ENCODE assay signal across 19 cellular contexts in genomic region chr20:62044671-62045070, GRCh38. TPM values are rescaled to one million over a fixed set of nuclear protein-coding genes. Genes with fewer than 3 reads are reported as not detected.
DNase-seq lines count a peak whose midpoint lies in the region; ATAC-seq and TF ChIP-seq lines count a peak whose summit lies in the region.
"Had no signal": no experiment of that assay in that cellular context is flagged by ENCODE, and none has a peak within 500 bp of the region (broad histone marks: within the 10 kb centered on the region; RNA-seq: fewer than 3 reads in every experiment).

No MANE protein-coding gene starts in this region.

- no peak for TF ChIP-seq CTCF in left ventricle myocardium inferior (IDR thresholded peaks at IDR 0.05; ENCODE audit: borderline replicate concordance)
- no peak for TF ChIP-seq CTCF in adrenal gland (IDR thresholded peaks at IDR 0.05)

- H3K9me3 Mint-ChIP-seq in stimulated activated effector memory CD8-positive, alpha-beta T cell treated with anti-CD3 and anti-CD28 coated beads, Interleukin-12 subunit alpha, Interleukin-12 subunit beta, amount 100 ng/mL, for 72 hours, result no peaks in the 10 kb centered on the region
- no peaks in the 10 kb centered on the region for H3K9me3 Mint-ChIP-seq in activated T-cell treated with anti-CD3 and anti-CD28 coated beads, Interleukin-2, amount 50 U/mL, for 72 hours
- H3K9me3 Mint-ChIP-seq: HFFc6 had no signal

- H2BK120ac ChIP-seq in mesenchymal stem cell (ENCODE audit: low read depth, low read length), result no peak overlapping the region

- intact Hi-C loops in left ventricle myocardium inferior (cut with micrococcal nuclease), result no loop called here
- intact Hi-C loops in right cardiac atrium (cut with DNase I), result no loop called here
- intact Hi-C loops in adrenal gland (cut with DNase I), result no loop called here

- H3K4me2 ChIP-seq in mesenchymal stem cell (ENCODE audit: low read length, poor library complexity, severe bottlenecking), result no peak overlapping the region

- no peak overlapping the region for H2AK5ac ChIP-seq in mesenchymal stem cell (ENCODE audit: low read length, severe bottlenecking)

- no peak overlapping the region for H3K4me3 ChIP-seq in left ventricle myocardium inferior
- no peak overlapping the region for H3K4me3 ChIP-seq in right cardiac atrium (ENCODE audit: low read length)
- no peak overlapping the region for H3K4me3 ChIP-seq in adrenal gland
- no peak overlapping the region for H3K4me3 ChIP-seq in mesenchymal stem cell (ENCODE audit: insufficient read depth in 1 of 2, low read depth in 1 of 2, low read length in 2 of 2)
- H3K4me3 ChIP-seq: SJCRH30 had no signal

- no peak for TF ChIP-seq POLR2A in adrenal gland (IDR thresholded peaks at IDR 0.05)

- no peak overlapping the region for H2BK5ac ChIP-seq in mesenchymal stem cell (ENCODE audit: low read depth, low read length, poor library complexity, severe bottlenecking)

- WGBS in right cardiac atrium, result 46% methylated on average over 6 of the region's 6 CpGs
- 40 to 58% (median 46%) methylated on average over 5 to 6 of the region's 6 CpGs for WGBS in adrenal gland, 4 donors
- 59% methylated on average over 6 of the region's 6 CpGs for WGBS in mesenchymal stem cell

- H3K9me3 ChIP-seq in left ventricle myocardium inferior (replicated peaks) (no peaks in the 10 kb centered on the region), right cardiac atrium (ENCODE audit: control insufficient read depth, low read length) (no peaks in the 10 kb centered on the region), adrenal gland (replicated peaks in 1 of 3) (no peaks in the 10 kb centered on the region), mesenchymal stem cell (ENCODE audit: control insufficient read depth, low read length) (no peaks in the 10 kb centered on the region)
- H3K9me3 ChIP-seq: SJCRH30 had no signal

- H4K8ac ChIP-seq in mesenchymal stem cell (ENCODE audit: low read length), result peak overlapping the region; percentile 47

- no peak overlapping the region for H3K14ac ChIP-seq in mesenchymal stem cell (ENCODE audit: low read length in 2 of 2)

- H2BK15ac ChIP-seq in mesenchymal stem cell (ENCODE audit: low read depth, poor library complexity, severe bottlenecking), result no peak overlapping the region

- no peaks in the 10 kb centered on the region for H3K36me3 Mint-ChIP-seq in stimulated activated effector memory CD8-positive, alpha-beta T cell treated with anti-CD3 and anti-CD28 coated beads, Interleukin-12 subunit alpha, Interleukin-12 subunit beta, amount 100 ng/mL, for 72 hours
- peaks cover 0 to 1% of the 10 kb centered on the region in 2 donors for H3K36me3 Mint-ChIP-seq in activated T-cell treated with anti-CD3 and anti-CD28 coated beads, Interleukin-2, amount 50 U/mL, for 72 hours (ENCODE audit: insufficient read depth in 2 of 2)

- H3K4me3 Mint-ChIP-seq in stimulated activated effector memory CD8-positive, alpha-beta T cell treated with anti-CD3 and anti-CD28 coated beads, Interleukin-12 subunit alpha, Interleukin-12 subunit beta, amount 100 ng/mL, for 72 hours, result no peak overlapping the region
- H3K4me3 Mint-ChIP-seq in activated T-cell treated with anti-CD3 and anti-CD28 coated beads, Interleukin-2, amount 50 U/mL, for 72 hours, result no peak overlapping the region
- H3K4me3 Mint-ChIP-seq: HFFc6 had no signal

- H3K27ac Mint-ChIP-seq in stimulated activated effector memory CD8-positive, alpha-beta T cell treated with anti-CD3 and anti-CD28 coated beads, Interleukin-12 subunit alpha, Interleukin-12 subunit beta, amount 100 ng/mL, for 72 hours, result peak overlapping the region; percentile 68
- H3K27ac Mint-ChIP-seq in activated T-cell treated with anti-CD3 and anti-CD28 coated beads, Interleukin-2, amount 50 U/mL, for 72 hours, result no peak overlapping the region
- H3K27ac Mint-ChIP-seq: HFFc6 had no signal

- no peak overlapping the region for H3K4ac ChIP-seq in mesenchymal stem cell (ENCODE audit: low read depth in 1 of 2, low read length in 2 of 2)

- peak; percentile 5 for DNase-seq in left ventricle myocardium inferior
- no peak for DNase-seq in right cardiac atrium
- no peak for DNase-seq in adrenal gland
- DNase-seq in mesenchymal stem cell, result peak; percentile 6
- DNase-seq in stimulated activated effector memory CD8-positive, alpha-beta T cell treated with anti-CD3 and anti-CD28 coated beads, Interleukin-12 subunit alpha, Interleukin-12 subunit beta, amount 100 ng/mL, for 72 hours (ENCODE audit: low spot score in 2 of 2), result no peak
- no peak for DNase-seq in activated T-cell treated with anti-CD3 and anti-CD28 coated beads, Interleukin-2, amount 50 U/mL, for 72 hours
- DNase-seq: DND-41, GDM1, HFFc6, NCI-H1436, NCI-H2029, NCI-H2171, NCI-H446 treated with DMSO at 0.1 percent for 48 hours, OCI-M1, RPMI8226, SJCRH30 had no signal

- H3K4me1 ChIP-seq in left ventricle myocardium inferior, result peaks cover 23% of the 10 kb centered on the region
- H3K4me1 ChIP-seq in right cardiac atrium (ENCODE audit: control insufficient read depth, insufficient read depth, low read length), result no peaks in the 10 kb centered on the region
- H3K4me1 ChIP-seq in adrenal gland (replicated peaks in 1 of 2), result peaks cover 19 to 31% of the 10 kb centered on the region in 2 donors
- H3K4me1 ChIP-seq in mesenchymal stem cell (ENCODE audit: control insufficient read depth, insufficient read depth, low read depth, low read length), result peaks cover 8% of the 10 kb centered on the region
- H3K4me1 ChIP-seq: SJCRH30 had no signal

- H3K27me3 ChIP-seq in left ventricle myocardium inferior (ENCODE audit: low read depth) (no peaks in the 10 kb centered on the region), right cardiac atrium (ENCODE audit: control insufficient read depth, insufficient read depth) (no peaks in the 10 kb centered on the region), adrenal gland (no peaks in the 10 kb centered on the region), mesenchymal stem cell (ENCODE audit: control insufficient read depth in 1 of 2, insufficient read depth in 1 of 2, low read length in 2 of 2) (no peaks in the 10 kb centered on the region)
- H3K27me3 ChIP-seq: SJCRH30 had no signal

- ATAC-seq in right cardiac atrium (no peak), HG03280 (IDR thresholded peaks at IDR 0.05; ENCODE audit: unreplicated experiment) (no peak), GM21786 (IDR thresholded peaks at IDR 0.05; ENCODE audit: unreplicated experiment) (no peak)
- no peak for ATAC-seq in stimulated activated effector memory CD8-positive, alpha-beta T cell treated with anti-CD3 and anti-CD28 coated beads, Interleukin-12 subunit alpha, Interleukin-12 subunit beta, amount 100 ng/mL, for 72 hours
- no peak for ATAC-seq in activated T-cell treated with anti-CD3 and anti-CD28 coated beads, Interleukin-2, amount 50 U/mL, for 72 hours (replicated peaks in 1 of 2)

- no peak overlapping the region for H3K9ac ChIP-seq in mesenchymal stem cell (ENCODE audit: low read length)

- no peak overlapping the region for H3K23ac ChIP-seq in mesenchymal stem cell (ENCODE audit: low read length in 2 of 2)

- H4K91ac ChIP-seq in mesenchymal stem cell (ENCODE audit: low read length), result no peak overlapping the region

- H3K36me3 ChIP-seq in left ventricle myocardium inferior (no peaks in the 10 kb centered on the region), adrenal gland (replicated peaks in 1 of 2) (no peaks in the 10 kb centered on the region), mesenchymal stem cell (ENCODE audit: control insufficient read depth in 1 of 2, insufficient read depth in 2 of 2, low read depth in 1 of 2, low read length in 2 of 2) (peaks cover 0 to 21% of the 10 kb centered on the region in 2 experiments)
- H3K36me3 ChIP-seq: SJCRH30 had no signal

- H2BK12ac ChIP-seq in mesenchymal stem cell (ENCODE audit: low read length in 2 of 2), result no peak overlapping the region

- no peak overlapping the region for H3K27ac ChIP-seq in left ventricle myocardium inferior (replicated peaks)
- H3K27ac ChIP-seq in right cardiac atrium (ENCODE audit: low read length), result no peak overlapping the region
- H3K27ac ChIP-seq in adrenal gland, result peak overlapping the region in 3 of 5 donors; percentile 7 to 22 (median 17)
- H3K27ac ChIP-seq in mesenchymal stem cell (ENCODE audit: low read length, poor library complexity, severe bottlenecking), result no peak overlapping the region
- H3K27ac ChIP-seq: 22Rv1, SJCRH30 had no signal

- no peaks in the 10 kb centered on the region for H3K27me3 Mint-ChIP-seq in activated T-cell treated with anti-CD3 and anti-CD28 coated beads, Interleukin-2, amount 50 U/mL, for 72 hours (ENCODE audit: low read depth)

- H2AFZ ChIP-seq in mesenchymal stem cell (ENCODE audit: low read depth, low read length), result no peak overlapping the region

- no peak overlapping the region for H3K18ac ChIP-seq in mesenchymal stem cell (ENCODE audit: low read depth in 1 of 2, low read length in 2 of 2)

- H3K79me1 ChIP-seq in mesenchymal stem cell (replicated peaks; ENCODE audit: low read length, poor library complexity, severe bottlenecking), result peaks cover 52% of the 10 kb centered on the region

- peaks cover 62% of the 10 kb centered on the region for H3K4me1 Mint-ChIP-seq in stimulated activated effector memory CD8-positive, alpha-beta T cell treated with anti-CD3 and anti-CD28 coated beads, Interleukin-12 subunit alpha, Interleukin-12 subunit beta, amount 100 ng/mL, for 72 hours
- H3K4me1 Mint-ChIP-seq in activated T-cell treated with anti-CD3 and anti-CD28 coated beads, Interleukin-2, amount 50 U/mL, for 72 hours (ENCODE audit: low read depth), result peaks cover 36% of the 10 kb centered on the region

RNA-seq across cellular contexts. Expression of gene TAF4, which starts 21.0 kb away (rescaled TPM):
- total RNA-seq in left ventricle myocardium inferior, result 11.8 TPM
- 10 to 100 TPM in 1 of 4 donors, 1 to 10 TPM in 3; 7.0 to 13.6 (median 8.6) TPM for total RNA-seq in right cardiac atrium
- 3.8 TPM for polyA plus RNA-seq in right cardiac atrium
- total RNA-seq in adrenal gland, result 10 to 100 TPM in 7 of 8 donors, 1 to 10 TPM in 1; 10.0 to 30.9 (median 15.4) TPM
- 10 to 100 TPM in 2 of 3 donors, 1 to 10 TPM in 1; 5.2 to 12.5 (median 10.9) TPM for polyA plus RNA-seq in adrenal gland
- polyA plus RNA-seq in mesenchymal stem cell (2013, experiment 1 of 2), result 9.1 TPM
- 6.2 TPM for polyA plus RNA-seq in mesenchymal stem cell (2013, experiment 2 of 2)
- total RNA-seq in activated T-cell treated with anti-CD3 and anti-CD28 coated beads, Interleukin-2, amount 50 U/mL, for 72 hours, result 10 to 100 TPM; 15.7 to 21.5 TPM

Comparison
In these comparisons a context has a peak if more than half of its experiments do, and no peak if none do; other contexts are left out.
1. DNase-seq: peak in left ventricle myocardium inferior (single experiment) and mesenchymal stem cell (single experiment); none in right cardiac atrium (0 of 3), adrenal gland (0 of 7), stimulated activated effector memory CD8-positive, alpha-beta T cell treated with anti-CD3 and anti-CD28 coated beads, Interleukin-12 subunit alpha, Interleukin-12 subunit beta, amount 100 ng/mL, for 72 hours (0 of 2) and activated T-cell treated with anti-CD3 and anti-CD28 coated beads, Interleukin-2, amount 50 U/mL, for 72 hours (0 of 2).
2. H3K27ac ChIP-seq: peak in adrenal gland (3 of 5); none in left ventricle myocardium inferior (single experiment), right cardiac atrium (single experiment) and mesenchymal stem cell (single experiment).